ENCODE assay signal across 24 cellular contexts in the genomic region with DNA sequence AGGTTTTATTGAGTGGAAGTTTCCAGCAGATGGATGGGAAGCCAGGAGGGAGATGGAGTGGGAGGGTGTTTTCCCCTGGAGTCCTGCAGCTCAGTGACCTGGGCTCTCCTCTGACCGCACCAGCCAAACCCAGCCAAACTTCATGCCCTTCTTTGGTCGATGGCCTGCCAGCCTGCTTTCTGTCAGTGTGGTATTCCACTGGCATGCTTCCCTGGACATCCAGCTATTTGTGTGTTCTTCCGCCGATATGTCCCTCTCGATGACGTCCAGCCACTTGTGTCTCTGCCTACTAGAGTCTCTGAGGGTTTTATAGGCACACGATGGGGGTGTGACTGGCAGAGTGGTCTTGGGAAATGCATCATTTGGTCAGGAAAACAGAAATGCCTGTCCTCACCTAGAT. TPM values are rescaled to one million over a fixed set of nuclear protein-coding genes. Genes with fewer than 3 reads are reported as not detected.
DNase-seq lines count a peak whose midpoint lies in the region; ATAC-seq, FAIRE-seq and TF ChIP-seq lines count a peak whose summit lies in the region.
"Had no signal": no experiment of that assay in that cellular context is flagged by ENCODE, and none has a peak within 500 bp of the region (broad histone marks: within the 10 kb centered on the region; RNA-seq: fewer than 3 reads in every experiment).

No MANE protein-coding gene starts in this region.

- DNase-seq in activated naive CD8-positive, alpha-beta T cell treated with anti-CD3 and anti-CD28 coated beads, Interleukin-2, amount 50 U/mL, for 24 hours = no peak
- peak; percentile 73 for DNase-seq in Right ventricle myocardium inferior (ENCODE audit: missing footprints)
- no peak for DNase-seq in naive B cell
- DNase-seq in GM12892 (ENCODE audit: insufficient read length) = no peak
- DNase-seq in NCI-H2196 (lab: John Stamatoyannopoulos, UW; ENCODE audit: unreplicated experiment) = no peak
- DNase-seq in mucosa of descending colon = no peak
- DNase-seq in SJCRH30 = no peak
- DNase-seq: ACHN; activated CD8-positive, alpha-beta memory T cell treated with anti-CD3 and anti-CD28 coated beads, Interleukin-2, amount 10 ng/mL, durations not matched to agents 7 days and 5 days; EL; head of caudate nucleus; NCI-H1417; NCI-H2171; NCI-H82; ovary; stomach had no signal

- no peaks in the 10 kb centered on the region for H3K36me3 Mint-ChIP-seq in activated naive CD8-positive, alpha-beta T cell
- H3K36me3 Mint-ChIP-seq in activated naive CD8-positive, alpha-beta T cell treated with anti-CD3 and anti-CD28 coated beads, Interleukin-2, amount 50 U/mL, for 24 hours (ENCODE audit: low read depth) = peaks cover 20% of the 10 kb centered on the region
- H3K36me3 Mint-ChIP-seq in naive B cell = no peaks in the 10 kb centered on the region

- H3K4me1 ChIP-seq in mucosa of descending colon (ENCODE audit: low read depth) (peaks cover 7% of the 10 kb centered on the region), SJCRH30 (no peaks in the 10 kb centered on the region)

- H3K4me3 Mint-ChIP-seq in activated naive CD8-positive, alpha-beta T cell = no peak overlapping the region
- H3K4me3 Mint-ChIP-seq in activated naive CD8-positive, alpha-beta T cell treated with anti-CD3 and anti-CD28 coated beads, Interleukin-2, amount 50 U/mL, for 24 hours = no peak overlapping the region
- H3K4me3 Mint-ChIP-seq in naive B cell = peak overlapping the region in 5 of 8 donors; percentile 47 to 69 (median 52)
- H3K4me3 Mint-ChIP-seq: activated CD8-positive, alpha-beta memory T cell treated with anti-CD3 and anti-CD28 coated beads, Interleukin-2, amount 10 ng/mL, durations not matched to agents 7 days and 5 days; brain; mesothelial cell of epicardium had no signal

- H3K4me1 Mint-ChIP-seq in activated naive CD8-positive, alpha-beta T cell (ENCODE audit: low read depth) = peaks cover 86% of the 10 kb centered on the region
- peaks cover 74% of the 10 kb centered on the region for H3K4me1 Mint-ChIP-seq in activated naive CD8-positive, alpha-beta T cell treated with anti-CD3 and anti-CD28 coated beads, Interleukin-2, amount 50 U/mL, for 24 hours
- peaks cover 53 to 83% (median 82%) of the 10 kb centered on the region in 3 donors for H3K4me1 Mint-ChIP-seq in naive B cell

- H3K36me3 ChIP-seq in mucosa of descending colon (ENCODE audit: low read depth) (no peaks in the 10 kb centered on the region), SJCRH30 (peaks cover 8% of the 10 kb centered on the region; the same call in 1 of the 2 replicates)
- H3K36me3 ChIP-seq: ovary, stomach, uterus had no signal

- intact Hi-C loops in Right ventricle myocardium inferior (cut with DNase I) (loop anchor here (5.0 kb wide), 1 partner anchor 35 kb away; a partner anchor contains a TSS), mucosa of descending colon (cut with DNase I, micrococcal nuclease) (no loop called here)

- no peaks in the 10 kb centered on the region for H3K27me3 ChIP-seq in SJCRH30
- H3K27me3 ChIP-seq: ovary, stomach, uterus had no signal

- no peak for FAIRE-seq in GM12892 (lab: Jason Lieb, UNC)
- FAIRE-seq: H1, keratinocyte, RCC 7860 had no signal

- no peak for TF ChIP-seq POLR2A in GM12892 (IDR thresholded peaks at IDR 0.05; ENCODE audit: low read depth, low read length)

- no peak overlapping the region for H3K27ac ChIP-seq in SJCRH30
- H3K27ac ChIP-seq: ovary, stomach, uterus, VCaP had no signal

- H3K4me3 ChIP-seq in mucosa of descending colon (no peak overlapping the region), SJCRH30 (no peak overlapping the region)
- H3K4me3 ChIP-seq: ovary, stomach, uterus had no signal

- H3K27me3 Mint-ChIP-seq in activated naive CD8-positive, alpha-beta T cell = no peaks in the 10 kb centered on the region
- no peaks in the 10 kb centered on the region for H3K27me3 Mint-ChIP-seq in activated naive CD8-positive, alpha-beta T cell treated with anti-CD3 and anti-CD28 coated beads, Interleukin-2, amount 50 U/mL, for 24 hours
- H3K27me3 Mint-ChIP-seq in naive B cell = no peaks in the 10 kb centered on the region
- H3K27me3 Mint-ChIP-seq: activated CD8-positive, alpha-beta memory T cell treated with anti-CD3 and anti-CD28 coated beads, Interleukin-2, amount 10 ng/mL, durations not matched to agents 7 days and 5 days had no signal

- ATAC-seq in activated naive CD8-positive, alpha-beta T cell treated with anti-CD3 and anti-CD28 coated beads, Interleukin-2, amount 50 U/mL, for 24 hours = no peak
- peak; percentile 94 for ATAC-seq in Right ventricle myocardium inferior
- no peak for ATAC-seq in naive B cell (ENCODE audit: low read depth in 2 of 2)
- no peak for ATAC-seq in mucosa of descending colon
- ATAC-seq: activated CD8-positive, alpha-beta memory T cell treated with anti-CD3 and anti-CD28 coated beads, Interleukin-2, amount 10 ng/mL, durations not matched to agents 7 days and 5 days had no signal

- no peak for TF ChIP-seq CTCF in mucosa of descending colon (IDR thresholded peaks at IDR 0.05)

- H3K9me3 ChIP-seq in mucosa of descending colon (no peaks in the 10 kb centered on the region), SJCRH30 (replicated peaks) (no peaks in the 10 kb centered on the region)
- H3K9me3 ChIP-seq: ovary, stomach, uterus had no signal

- H3K27ac Mint-ChIP-seq in activated naive CD8-positive, alpha-beta T cell = peak overlapping the region; percentile 68
- H3K27ac Mint-ChIP-seq in activated naive CD8-positive, alpha-beta T cell treated with anti-CD3 and anti-CD28 coated beads, Interleukin-2, amount 50 U/mL, for 24 hours = no peak overlapping the region
- peak overlapping the region in 4 of 6 donors; percentile 64 to 85 (median 74) for H3K27ac Mint-ChIP-seq in naive B cell
- H3K27ac Mint-ChIP-seq: activated CD8-positive, alpha-beta memory T cell treated with anti-CD3 and anti-CD28 coated beads, Interleukin-2, amount 10 ng/mL, durations not matched to agents 7 days and 5 days; mesothelial cell of epicardium had no signal

- H3K9me3 Mint-ChIP-seq in activated naive CD8-positive, alpha-beta T cell (ENCODE audit: low read depth) = no peaks in the 10 kb centered on the region
- no peaks in the 10 kb centered on the region for H3K9me3 Mint-ChIP-seq in activated naive CD8-positive, alpha-beta T cell treated with anti-CD3 and anti-CD28 coated beads, Interleukin-2, amount 50 U/mL, for 24 hours
- no peaks in the 10 kb centered on the region for H3K9me3 Mint-ChIP-seq in naive B cell
- H3K9me3 Mint-ChIP-seq: mesothelial cell of epicardium had no signal

RNA-seq across cellular contexts. Expression of a gene that starts 33.8 kb away (rescaled TPM):
- total RNA-seq in Right ventricle myocardium inferior (58.9 TPM), mucosa of descending colon (10 to 100 TPM; 59.8 to 75.3 (median 74.0) TPM)
- polyA plus RNA-seq in naive B cell (ENCODE audit: low read depth in 6 of 6) = 100 to 1,000 TPM in 4 of 6 donors, 10 to 100 TPM in 2; 84.1 to 120 (median 106) TPM
- polyA plus RNA-seq in GM12892 (2012; ENCODE audit: missing spikeins) = 61.1 TPM
- total RNA-seq in SJCRH30 (2014; rRNA removed; shearing (Covaris generic)) = 99.9 and 106 TPM in 2 replicates

Comparison
In these comparisons a context has a peak if more than half of its experiments do, and no peak if none do; other contexts are left out.
1. H3K4me3 Mint-ChIP-seq: peak in naive B cell (5 of 8); none in activated naive CD8-positive, alpha-beta T cell (single experiment) and activated naive CD8-positive, alpha-beta T cell treated with anti-CD3 and anti-CD28 coated beads, Interleukin-2, amount 50 U/mL, for 24 hours (single experiment).